8 cellular contexts compared by ENCODE assay signal in the genomic region with DNA sequence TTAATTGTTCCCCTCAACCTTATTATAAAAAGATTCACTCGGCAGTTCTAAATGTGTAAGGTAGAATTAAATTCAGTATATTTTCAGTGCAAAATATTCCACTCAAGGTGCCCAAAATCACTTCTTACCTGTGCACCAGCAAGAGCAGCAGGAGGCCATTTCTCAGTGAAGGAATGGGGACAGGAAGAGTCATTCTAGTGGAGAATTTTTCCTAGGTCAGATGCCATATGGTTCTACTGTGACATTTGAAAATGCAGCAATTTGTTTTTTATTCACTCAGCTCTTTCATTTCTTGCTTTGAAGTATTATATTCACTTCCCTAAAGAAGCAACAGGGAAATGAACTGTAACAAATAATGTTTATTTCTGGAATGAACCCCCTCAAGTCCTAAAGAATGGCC.
"Had no signal": no experiment of that assay in that cellular context is flagged by ENCODE, and none has a peak within 500 bp of the region (broad histone marks: within the 10 kb centered on the region; RNA-seq: fewer than 3 reads in every experiment).

No MANE protein-coding gene starts in this region.

- DNase-seq: H9, HCEC 1CT, IMR-90 had no signal

- H3K4me3 ChIP-seq: GM23338, K562 had no signal

- FAIRE-seq: H1, H54, HTR-8/SVneo, K562 had no signal
